8 cellular contexts compared by ENCODE assay signal in genomic region chr11:117823941-117824420, GRCh38. TPM values are rescaled to one million over a fixed set of nuclear protein-coding genes. Genes with fewer than 3 reads are reported as not detected.
DNase-seq lines count a peak whose midpoint lies in the region; TF ChIP-seq lines count a peak whose summit lies in the region.

No MANE protein-coding gene starts in this region.

- no peaks in the 10 kb centered on the region for H3K9me3 Mint-ChIP-seq in activated CD4-positive, alpha-beta memory T cell treated with anti-CD3 and anti-CD28 coated beads, Interleukin-2, amount 10 ng/mL, durations not matched to agents 7 days and 5 days
- H3K9me3 Mint-ChIP-seq in nephron progenitor cell: no peaks in the 10 kb centered on the region

- no peaks in the 10 kb centered on the region for H3K36me3 Mint-ChIP-seq in activated CD4-positive, alpha-beta memory T cell treated with anti-CD3 and anti-CD28 coated beads, Interleukin-2, amount 10 ng/mL, durations not matched to agents 7 days and 5 days (ENCODE audit: low read depth)
- H3K36me3 Mint-ChIP-seq in nephron progenitor cell (ENCODE audit: low read depth): no peaks in the 10 kb centered on the region

- H3K4me1 ChIP-seq in skeletal muscle tissue (ENCODE audit: control insufficient read depth in 3 of 3, insufficient read depth in 3 of 3, low read length in 3 of 3) (peaks cover 19 to 32% (median 27%) of the 10 kb centered on the region in 3 donors), BE2C (peaks cover 7% of the 10 kb centered on the region; the same call in 1 of the 2 replicates)

- no peaks in the 10 kb centered on the region for H3K27me3 ChIP-seq in skeletal muscle tissue (ENCODE audit: control insufficient read depth in 3 of 3, insufficient read depth in 3 of 3, low read length in 3 of 3)
- H3K27me3 ChIP-seq in BE2C: no peaks in the 10 kb centered on the region

- H3K27ac ChIP-seq in skeletal muscle tissue (ENCODE audit: low read depth, low read length): peak overlapping the region; percentile 73

- H3K9me3 ChIP-seq in skeletal muscle tissue (ENCODE audit: control insufficient read depth in 3 of 3, low read length in 3 of 3) (no peaks in the 10 kb centered on the region), BE2C (no peaks in the 10 kb centered on the region)

- TF ChIP-seq CTCF in nephron progenitor cell (IDR thresholded peaks at IDR 0.05) (no peak), BE2C (IDR thresholded peaks at IDR 0.05; ENCODE audit: low read depth, low read length) (no peak)

- CTCF ChIA-PET in activated CD4-positive, alpha-beta memory T cell treated with anti-CD3 and anti-CD28 coated beads, Interleukin-2, amount 10 ng/mL, durations not matched to agents 7 days and 5 days (lab: Charles Lee): interaction anchor here (1.1 to 10.3 kb wide), 8 partner anchors 8 to 348 kb away, joined by 3 to 189 read pairs (median 13); no protein-coding TSS in a partner anchor

- no peaks in the 10 kb centered on the region for H3K27me3 Mint-ChIP-seq in activated CD4-positive, alpha-beta memory T cell treated with anti-CD3 and anti-CD28 coated beads, Interleukin-2, amount 10 ng/mL, durations not matched to agents 7 days and 5 days
- H3K27me3 Mint-ChIP-seq in nephron progenitor cell (ENCODE audit: low read depth, poor library complexity): peaks cover 34% of the 10 kb centered on the region

- POLR2A ChIA-PET in activated CD4-positive, alpha-beta memory T cell treated with anti-CD3 and anti-CD28 coated beads, Interleukin-2, amount 10 ng/mL, durations not matched to agents 7 days and 5 days (lab: Charles Lee): interaction anchor here (0.9 to 2.7 kb wide), 5 partner anchors 9 to 229 kb away, joined by 3 to 9 read pairs (median 4); no protein-coding TSS in a partner anchor

- DNase-seq in HK-2 (ENCODE audit: unreplicated experiment) (peak; percentile 12), cardiac septum (ENCODE audit: low spot score) (peak; percentile 86), nephron progenitor cell (no peak), BE2C (no peak), COR-L47 (lab: John Stamatoyannopoulos, UW) (no peak)
- DNase-seq in activated CD4-positive, alpha-beta memory T cell treated with anti-CD3 and anti-CD28 coated beads, Interleukin-2, amount 10 ng/mL, durations not matched to agents 7 days and 5 days: no peak
- DNase-seq in stimulated activated CD4-positive, alpha-beta T cell treated with anti-CD3 and anti-CD28 coated beads, Interleukin-4, amount 100 ng/mL, for 1 hour: no peak

- no peak overlapping the region for H3K4me3 ChIP-seq in skeletal muscle tissue (ENCODE audit: low read length in 3 of 3)
- H3K4me3 ChIP-seq in BE2C (ENCODE audit: low read depth, low read length): no peak overlapping the region

- peak overlapping the region in 2 of 3 donors; percentile 33 to 62 for H3K9ac ChIP-seq in skeletal muscle tissue (ENCODE audit: low read depth in 1 of 3, low read length in 3 of 3)

- intact Hi-C loops in cardiac septum (cut with DNase I): no loop called here

- H3K4me3 Mint-ChIP-seq in activated CD4-positive, alpha-beta memory T cell treated with anti-CD3 and anti-CD28 coated beads, Interleukin-2, amount 10 ng/mL, durations not matched to agents 7 days and 5 days: no peak overlapping the region
- H3K4me3 Mint-ChIP-seq in nephron progenitor cell: no peak overlapping the region

- H3K27ac Mint-ChIP-seq in activated CD4-positive, alpha-beta memory T cell treated with anti-CD3 and anti-CD28 coated beads, Interleukin-2, amount 10 ng/mL, durations not matched to agents 7 days and 5 days: peak overlapping the region; percentile 26
- H3K27ac Mint-ChIP-seq in nephron progenitor cell: no peak overlapping the region

- peaks cover 49% of the 10 kb centered on the region for H3K4me1 Mint-ChIP-seq in activated CD4-positive, alpha-beta memory T cell treated with anti-CD3 and anti-CD28 coated beads, Interleukin-2, amount 10 ng/mL, durations not matched to agents 7 days and 5 days
- peaks cover 21% of the 10 kb centered on the region for H3K4me1 Mint-ChIP-seq in nephron progenitor cell

- H3K36me3 ChIP-seq in skeletal muscle tissue (ENCODE audit: control insufficient read depth in 3 of 3, insufficient read depth in 3 of 3, low read length in 3 of 3) (no peaks in the 10 kb centered on the region), BE2C (no peaks in the 10 kb centered on the region)

RNA-seq across cellular contexts. Expression of gene FXYD2, which starts 0.6 kb away (rescaled TPM):
- under 1 TPM; 0.33 to 0.48 TPM for total RNA-seq in activated CD4-positive, alpha-beta memory T cell treated with anti-CD3 and anti-CD28 coated beads, Interleukin-2, amount 10 ng/mL, durations not matched to agents 7 days and 5 days
- total RNA-seq in cardiac septum: 1.6 TPM
- total RNA-seq in skeletal muscle tissue: 1.0 TPM
- polyA plus RNA-seq in BE2C (2012; ENCODE audit: insufficient read depth, insufficient read length, low read depth): 0.77 TPM

RNA-seq across cellular contexts. Expression of gene DSCAML1, which starts 27.0 kb away (rescaled TPM):
- under 1 TPM in 1 of 2 experiments, not detected in 1; 0.03 TPM for total RNA-seq in activated CD4-positive, alpha-beta memory T cell treated with anti-CD3 and anti-CD28 coated beads, Interleukin-2, amount 10 ng/mL, durations not matched to agents 7 days and 5 days
- 1.2 TPM for total RNA-seq in cardiac septum
- total RNA-seq in skeletal muscle tissue: 0.52 TPM
- 11.8 TPM for polyA plus RNA-seq in BE2C (2012; ENCODE audit: insufficient read depth, insufficient read length, low read depth)

RNA-seq across cellular contexts. Expression of gene FXYD6, which starts 52.5 kb away (rescaled TPM):
- not detected for total RNA-seq in activated CD4-positive, alpha-beta memory T cell treated with anti-CD3 and anti-CD28 coated beads, Interleukin-2, amount 10 ng/mL, durations not matched to agents 7 days and 5 days
- total RNA-seq in cardiac septum: 28.0 TPM
- total RNA-seq in skeletal muscle tissue: 23.5 TPM
- polyA plus RNA-seq in BE2C (2012; ENCODE audit: insufficient read depth, insufficient read length, low read depth): 242 TPM

Comparison
In these comparisons a context has a peak if more than half of its experiments do, and no peak if none do; other contexts are left out.
1. DNase-seq: peak in HK-2 (single experiment) and cardiac septum (single experiment); none in activated CD4-positive, alpha-beta memory T cell treated with anti-CD3 and anti-CD28 coated beads, Interleukin-2, amount 10 ng/mL, durations not matched to agents 7 days and 5 days (single experiment), stimulated activated CD4-positive, alpha-beta T cell treated with anti-CD3 and anti-CD28 coated beads, Interleukin-4, amount 100 ng/mL, for 1 hour (single experiment), nephron progenitor cell (single experiment), BE2C (single experiment) and COR-L47 (single experiment).
2. RNA of gene FXYD6, which starts 52.5 kb away (total RNA-seq): 28.0 TPM in cardiac septum (single experiment) and 23.5 TPM in skeletal muscle tissue (single experiment); not detected in activated CD4-positive, alpha-beta memory T cell treated with anti-CD3 and anti-CD28 coated beads, Interleukin-2, amount 10 ng/mL, durations not matched to agents 7 days and 5 days; every median in the first group is over 10 times any median in the second.